ENCODE assay signal across 24 cellular contexts in the genomic region with DNA sequence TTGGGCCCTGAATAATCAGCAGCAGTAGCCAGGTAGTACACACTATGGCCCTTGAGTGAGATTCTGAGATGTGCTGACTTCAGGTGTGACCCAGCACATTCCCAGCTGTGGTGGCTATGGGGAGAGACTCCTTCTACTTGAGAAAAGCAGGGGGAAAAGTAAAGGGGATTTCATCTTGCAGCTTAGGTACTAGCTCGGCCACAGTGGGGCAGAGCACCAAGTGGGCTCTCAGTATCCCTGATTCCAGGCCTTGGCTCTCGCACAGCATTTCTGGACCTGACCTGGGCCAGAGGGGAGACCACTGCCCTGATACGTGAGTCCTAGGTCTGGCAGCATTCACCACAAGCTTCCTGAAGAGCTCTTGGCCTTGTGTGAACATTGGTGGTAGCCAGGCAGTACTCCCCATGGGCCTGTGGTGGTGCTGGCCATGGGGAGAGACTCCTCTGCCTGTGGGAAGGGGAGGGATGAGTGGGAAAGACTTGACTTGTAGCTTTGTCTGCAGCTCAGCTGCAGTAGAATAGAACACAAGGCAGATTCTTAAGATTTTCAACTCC.
"Had no signal": no experiment of that assay in that cellular context is flagged by ENCODE, and none has a peak within 500 bp of the region (broad histone marks: within the 10 kb centered on the region; RNA-seq: fewer than 3 reads in every experiment).

No MANE protein-coding gene starts in this region.

- H3K9me3 ChIP-seq: SK-N-SH had no signal

- H3K36me3 ChIP-seq: MG63 had no signal

- ATAC-seq: Panc1, PC-3 had no signal

- DNase-seq: Karpas-422, KG1, MG63, NCI-H1092, NCI-H1105 treated with DMSO at 0.1 percent for 48 hours, NCI-H1417 treated with DMSO at 0.1 percent for 48 hours, NCI-H146, NCI-H1694 treated with DMSO at 0.1 percent for 48 hours, NCI-H1930, NCI-H2081, NCI-H2107, NCI-H2171, NCI-H226, NCI-H446, NCI-H510A, NCI-H524 treated with DMSO at 0.1 percent for 48 hours, NCI-H69, NCI-H774, PC-3, SHP77, SK-N-SH, SW 1271 had no signal

- H3K27me3 ChIP-seq: MG63 had no signal

- H3K27ac ChIP-seq: RWPE1 had no signal

- H3K4me3 ChIP-seq: MG63 had no signal

- H3K4me2 ChIP-seq: SK-N-SH had no signal

- H3K9ac ChIP-seq: SK-N-SH had no signal
